ENCODE assay signal across 1 cellular context in genomic region chr5:148798786-148799185, GRCh38.
TF ChIP-seq lines count a peak whose summit lies in the region.

No MANE protein-coding gene starts in this region.

TF ChIP-seq in K562, 482 proteins besides CTCF, POLR2A, EP300 and RAD21 (continued from another document):
- TF ChIP-seq RERE (CRISPR knock-in tag; IDR thresholded peaks at IDR 0.05; ENCODE audit: borderline replicate concordance) (no peak), HNRNPUL1 (IDR thresholded peaks at IDR 0.05; ENCODE audit: low read length) (no peak), MAZ (CRISPR knock-in tag; conservative IDR thresholded peaks at IDR 0.05 in 1 of 2, IDR thresholded peaks at IDR 0.05 in 1 of 2) (no peak), NKRF (IDR thresholded peaks at IDR 0.05; ENCODE audit: borderline replicate concordance) (no peak), TBP (optimal IDR thresholded peaks at IDR 0.05; ENCODE audit: low read depth, low read length) (no peak), ZC3H8 (IDR thresholded peaks at IDR 0.05) (no peak), HDGF (IDR thresholded peaks at IDR 0.05) (no peak), ZNF212 (CRISPR knock-in tag; IDR thresholded peaks at IDR 0.05) (no peak), ZC3H11A (IDR thresholded peaks at IDR 0.05; ENCODE audit: low read depth, low read length) (no peak)
- TF ChIP-seq, protein P1, sequence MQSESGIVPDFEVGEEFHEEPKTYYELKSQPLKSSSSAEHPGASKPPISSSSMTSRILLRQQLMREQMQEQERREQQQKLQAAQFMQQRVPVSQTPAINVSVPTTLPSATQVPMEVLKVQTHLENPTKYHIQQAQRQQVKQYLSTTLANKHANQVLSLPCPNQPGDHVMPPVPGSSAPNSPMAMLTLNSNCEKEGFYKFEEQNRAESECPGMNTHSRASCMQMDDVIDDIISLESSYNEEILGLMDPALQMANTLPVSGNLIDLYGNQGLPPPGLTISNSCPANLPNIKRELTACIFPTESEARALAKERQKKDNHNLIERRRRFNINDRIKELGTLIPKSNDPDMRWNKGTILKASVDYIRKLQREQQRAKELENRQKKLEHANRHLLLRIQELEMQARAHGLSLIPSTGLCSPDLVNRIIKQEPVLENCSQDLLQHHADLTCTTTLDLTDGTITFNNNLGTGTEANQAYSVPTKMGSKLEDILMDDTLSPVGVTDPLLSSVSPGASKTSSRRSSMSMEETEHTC (IDR thresholded peaks at IDR 0.05), result no peak
